In the genomic region with DNA sequence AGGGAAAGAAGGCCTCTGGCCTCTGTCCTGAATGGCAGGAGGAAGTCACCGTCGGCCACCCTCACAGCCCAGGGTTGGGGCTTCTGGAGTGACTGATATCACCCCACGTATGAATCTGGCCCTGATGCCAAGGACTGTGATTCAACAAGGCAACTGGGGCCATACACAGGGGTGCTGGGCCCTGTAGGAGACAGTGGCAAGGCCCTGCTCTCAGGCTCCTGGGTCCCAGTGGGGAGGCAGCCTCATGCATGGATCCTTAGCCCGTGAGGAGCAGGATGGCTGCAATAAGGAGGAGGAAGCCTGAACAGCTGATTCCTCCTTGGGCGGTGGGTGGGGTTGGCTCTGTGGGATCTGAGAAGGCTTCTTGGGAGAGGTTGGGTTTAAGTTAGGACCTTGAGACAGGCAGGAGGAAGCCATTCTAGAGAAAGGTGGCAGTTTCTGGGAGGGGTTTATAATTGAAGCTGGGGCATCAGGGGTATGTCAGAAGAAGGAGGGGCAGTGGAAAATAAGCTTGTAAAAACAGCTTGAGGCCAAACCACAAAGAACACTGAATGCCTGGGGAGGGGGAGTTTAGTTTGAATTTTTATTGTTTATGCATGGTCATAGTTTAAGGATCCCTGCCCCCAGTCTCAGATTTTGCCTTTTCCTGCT, we compare ENCODE assay signal across 18 cellular contexts. TPM values are rescaled to one million over a fixed set of nuclear protein-coding genes. Genes with fewer than 3 reads are reported as not detected.
DNase-seq lines count a peak whose midpoint lies in the region; ATAC-seq and TF ChIP-seq lines count a peak whose summit lies in the region.
"Had no signal": no experiment of that assay in that cellular context is flagged by ENCODE, and none has a peak within 500 bp of the region (broad histone marks: within the 10 kb centered on the region; RNA-seq: fewer than 3 reads in every experiment).

No MANE protein-coding gene starts in this region.

- H3K27ac ChIP-seq in GM23248 (no peak overlapping the region), RWPE2 (ENCODE audit: poor library complexity, severe bottlenecking) (peak overlapping the region; percentile 91), stomach (no peak overlapping the region)
- H3K27ac ChIP-seq in effector memory CD4-positive, alpha-beta T cell (ENCODE audit: insufficient read depth, low read length, poor library complexity, severe bottlenecking), result no peak overlapping the region
- H3K27ac ChIP-seq: VCaP had no signal

- no peaks in the 10 kb centered on the region for H3K9me3 ChIP-seq in GM23248 (ENCODE audit: low read depth)
- H3K9me3 ChIP-seq in RWPE2 (ENCODE audit: severe bottlenecking), result no peaks in the 10 kb centered on the region
- H3K9me3 ChIP-seq in effector memory CD4-positive, alpha-beta T cell (ENCODE audit: control insufficient read depth, low read length), result no peaks in the 10 kb centered on the region
- no peaks in the 10 kb centered on the region for H3K9me3 ChIP-seq in stomach

- in situ Hi-C loops in GM23248 (cut with MboI), result loop anchor here (5.0 to 10.0 kb wide), 2 partner anchors 82 to 129 kb away; a partner anchor contains a TSS

- peaks cover 11% of the 10 kb centered on the region for H3F3A ChIP-seq in GM23248 (ENCODE audit: insufficient read depth)

- TF ChIP-seq CTCF in RWPE2 (IDR thresholded peaks at IDR 0.05; ENCODE audit: poor library complexity, severe bottlenecking) (no peak), fibroblast of mammary gland (conservative IDR thresholded peaks at IDR 0.05; ENCODE audit: control insufficient read depth, insufficient read depth, low read depth, low read length) (no peak), stomach (IDR thresholded peaks at IDR 0.05) (no peak)

- TF ChIP-seq POLR2A in stomach (IDR thresholded peaks at IDR 0.05), result no peak

- no peaks in the 10 kb centered on the region for H4K20me1 ChIP-seq in GM23248 (ENCODE audit: insufficient read depth)

- no peaks in the 10 kb centered on the region for H3K79me2 ChIP-seq in GM23248 (ENCODE audit: insufficient read depth)

- H3K4me1 ChIP-seq in GM23248 (ENCODE audit: insufficient read depth) (peaks cover 34% of the 10 kb centered on the region), RWPE2 (ENCODE audit: insufficient read depth, poor library complexity, severe bottlenecking) (peaks cover 46% of the 10 kb centered on the region), stomach (peaks cover 0 to 30% (median 11%) of the 10 kb centered on the region in 4 donors)
- H3K4me1 ChIP-seq in effector memory CD4-positive, alpha-beta T cell (ENCODE audit: control insufficient read depth, insufficient read depth, low read length, poor library complexity, severe bottlenecking), result no peaks in the 10 kb centered on the region

- peak overlapping the region; percentile 67 for H2AFZ ChIP-seq in GM23248

- H3K4me3 ChIP-seq in GM23248 (no peak overlapping the region), RWPE2 (ENCODE audit: severe bottlenecking) (no peak overlapping the region), fibroblast of mammary gland (ENCODE audit: control insufficient read depth, low read depth, low read length) (no peak overlapping the region), stomach (no peak overlapping the region)
- no peak overlapping the region for H3K4me3 ChIP-seq in effector memory CD4-positive, alpha-beta T cell (ENCODE audit: insufficient read depth, low read depth, low read length, poor library complexity, severe bottlenecking)

- no peak overlapping the region for H3K4me2 ChIP-seq in GM23248 (ENCODE audit: unreplicated experiment)

- no peaks in the 10 kb centered on the region for H3K36me3 ChIP-seq in GM23248 (ENCODE audit: low read depth)
- no peaks in the 10 kb centered on the region for H3K36me3 ChIP-seq in RWPE2 (ENCODE audit: low read depth)
- H3K36me3 ChIP-seq in effector memory CD4-positive, alpha-beta T cell (ENCODE audit: control insufficient read depth, insufficient read depth, low read length), result no peaks in the 10 kb centered on the region
- H3K36me3 ChIP-seq in stomach, result no peaks in the 10 kb centered on the region

- intact Hi-C loops in stomach (cut with DNase I; ENCODE audit: low total_unique reads), result loop anchor here (5.0 kb wide), 1 partner anchor 82 kb away; a partner anchor contains a TSS

- DNase-seq in GM23248, result peak; percentile 36
- no peak for DNase-seq in RWPE2 (ENCODE audit: low spot score)
- DNase-seq in fibroblast of mammary gland (ENCODE audit: low read depth), result peak; percentile 45
- DNase-seq in renal cortical epithelial cell (ENCODE audit: low read depth), result peak; percentile 61
- no peak for DNase-seq in effector memory CD4-positive, alpha-beta T cell
- no peak for DNase-seq in activated gamma-delta T cell (lab: John Stamatoyannopoulos, UW)
- DNase-seq in stomach, result no peak
- no peak for DNase-seq in mucosa of gallbladder (ENCODE audit: low spot score)
- DNase-seq: activated CD4-positive, alpha-beta memory T cell treated with anti-CD3 and anti-CD28 coated beads for 36 hours; activated T-cell treated with anti-CD3 and anti-CD28 coated beads for 4 hours; CD4-positive, CD25-positive, alpha-beta regulatory T cell; effector CD8-positive, alpha-beta T cell; KG1; naive thymus-derived CD8-positive, alpha-beta T cell; stimulated activated CD4-positive, alpha-beta T cell treated with anti-CD3 and anti-CD28 coated beads, Interleukin-12 subunit alpha, Interleukin-12 subunit beta, amount 100 ng/mL, for 4 hours; stimulated activated CD8-positive, alpha-beta memory T cell treated with anti-CD3 and anti-CD28 coated beads, Interleukin-4, amount 100 ng/mL, for 48 hours; T-helper 1 cell had no signal

- ATAC-seq in RWPE2 (ENCODE audit: low read depth), result no peak
- ATAC-seq: naive thymus-derived CD8-positive, alpha-beta T cell had no signal

- peak overlapping the region; percentile 43; the same call in 1 of the 2 replicates for H3K9ac ChIP-seq in GM23248

- 78 to 85% methylated on average over 4 to 5 of the region's 5 CpGs for WGBS in GM23248 (ENCODE audit: low coverage in 1 of 2, low lambda C conversion rate in 2 of 2, missing lambda C conversion rate in 2 of 2), 2 experiments
- 53 to 71% (median 62%) methylated on average over 2 to 5 of the region's 5 CpGs for WGBS in stomach, 5 donors

- H3K27me3 ChIP-seq in GM23248 (replicated peaks; ENCODE audit: insufficient read depth), result no peaks in the 10 kb centered on the region
- no peaks in the 10 kb centered on the region for H3K27me3 ChIP-seq in RWPE2 (ENCODE audit: insufficient read depth, poor library complexity, severe bottlenecking)
- no peaks in the 10 kb centered on the region for H3K27me3 ChIP-seq in effector memory CD4-positive, alpha-beta T cell (replicated peaks; ENCODE audit: control insufficient read depth, insufficient read depth, low read length, poor library complexity, severe bottlenecking)
- no peaks in the 10 kb centered on the region for H3K27me3 ChIP-seq in stomach

- H3K9me2 ChIP-seq in GM23248 (ENCODE audit: insufficient read depth), result no peaks in the 10 kb centered on the region

- TF ChIP-seq EP300 in stomach (IDR thresholded peaks at IDR 0.05), result no peak

RNA-seq across cellular contexts. Expression of a gene that starts 42.8 kb away (rescaled TPM):
- 363 and 372 TPM in 2 replicates for total RNA-seq in GM23248 (2014; rRNA removed; shearing (Covaris generic))
- polyA plus RNA-seq in GM23248 (2016; fragmentation: Nextera tagmentation; extraction: Ambion mirVana) (752 and 760 TPM in 2 replicates), stomach (100 to 1,000 TPM in 2 of 3 donors, 10 to 100 TPM in 1; 77.6 to 123 (median 121) TPM)
- total RNA-seq in renal cortical epithelial cell (265 and 357 TPM in 2 replicates), stomach (100 to 1,000 TPM in 2 of 5 donors, 10 to 100 TPM in 3; 38.5 to 238 (median 79.9) TPM), mucosa of gallbladder (274 TPM)

Comparison
In these comparisons a context has a peak if more than half of its experiments do, and no peak if none do; other contexts are left out.
1. DNase-seq: peak in GM23248 (single experiment), fibroblast of mammary gland (single experiment) and renal cortical epithelial cell (single experiment); none in RWPE2 (single experiment), effector memory CD4-positive, alpha-beta T cell (0 of 3), activated gamma-delta T cell (single experiment), stomach (single experiment) and mucosa of gallbladder (single experiment).